8 cellular contexts compared by ENCODE assay signal in genomic region chr17:36714789-36715188, GRCh38.
"Had no signal": no experiment of that assay in that cellular context is flagged by ENCODE, and none has a peak within 500 bp of the region (broad histone marks: within the 10 kb centered on the region; RNA-seq: fewer than 3 reads in every experiment).

No MANE protein-coding gene starts in this region.

- H3K9ac ChIP-seq: GM23248 had no signal

- H3K4me3 ChIP-seq: GM23248, HAP-1 had no signal

- H3K27ac Mint-ChIP-seq: HFFc6 had no signal

- ATAC-seq: HCT116 had no signal

- H3K9me3 ChIP-seq: HAP-1 had no signal

- H2AFZ ChIP-seq: GM23248 had no signal

- H3K27ac ChIP-seq: GM23248, HL-60 had no signal

- DNase-seq: GM23248, H7, HFFc6, IMR-90, KG1 had no signal

- H3K4me3 Mint-ChIP-seq: HFFc6 had no signal

- H3K4me1 ChIP-seq: HAP-1 had no signal

- H3K9me3 Mint-ChIP-seq: HFFc6 had no signal

- H3K36me3 ChIP-seq: HAP-1 had no signal
